In the genomic region with DNA sequence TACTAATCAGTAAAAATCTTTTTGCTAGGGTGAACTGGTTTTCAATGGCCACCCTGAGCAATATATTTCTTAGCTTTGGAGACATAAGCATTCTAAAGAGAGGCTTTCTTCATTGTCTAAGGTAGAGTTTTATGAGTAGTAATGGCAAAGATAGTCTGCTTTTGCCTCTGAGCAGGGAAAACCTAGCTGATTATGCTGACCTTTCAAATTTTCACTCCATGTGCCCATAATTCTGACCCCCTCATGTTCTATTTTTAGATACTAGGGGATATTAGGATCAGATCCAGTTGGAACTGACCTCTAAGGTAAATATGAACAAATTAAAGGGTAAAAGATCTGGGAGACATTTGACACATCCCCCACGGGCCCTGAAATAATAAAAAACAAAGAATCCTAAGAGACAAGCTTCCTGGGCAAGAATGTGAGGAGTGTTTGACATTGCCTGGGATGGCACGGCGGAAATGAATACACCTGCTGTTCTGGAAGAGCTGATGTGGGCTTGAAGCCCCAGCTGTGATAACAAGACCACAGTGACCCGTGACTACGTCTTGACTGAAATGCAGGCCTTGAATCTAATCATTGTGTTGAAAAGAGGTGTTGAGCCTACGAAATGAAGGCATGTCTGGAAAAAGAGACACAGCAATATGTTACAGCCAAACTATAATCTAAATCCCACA, we compare ENCODE assay signal across 22 cellular contexts.
"Had no signal": no experiment of that assay in that cellular context is flagged by ENCODE, and none has a peak within 500 bp of the region (broad histone marks: within the 10 kb centered on the region; RNA-seq: fewer than 3 reads in every experiment).

No MANE protein-coding gene starts in this region.

- H3K4me3 ChIP-seq: colonic mucosa, heart left ventricle, right atrium auricular region, tibial artery, upper lobe of left lung, vagina had no signal

- DNase-seq: colonic mucosa; dermis blood vessel endothelial cell; effector CD4-positive, alpha-beta T cell; endodermal cell; erythroblast; foreskin melanocyte; heart left ventricle; hippocampal formation; left colon; mesendoderm; naive B cell; nephron progenitor cell; stimulated activated CD4-positive, alpha-beta T cell treated with anti-CD3 and anti-CD28 coated beads, Interleukin-4, amount 100 ng/mL, for 1 hour; stimulated activated CD8-positive, alpha-beta memory T cell treated with anti-CD3 and anti-CD28 coated beads, Interleukin-4, amount 100 ng/mL, for 48 hours; tibial artery; upper lobe of left lung had no signal

- ATAC-seq: heart left ventricle; left colon; stimulated activated effector memory CD8-positive, alpha-beta T cell treated with anti-CD3 and anti-CD28 coated beads, Interleukin-12 subunit alpha, Interleukin-12 subunit beta, amount 100 ng/mL, for 72 hours had no signal

- H3K27me3 ChIP-seq: colonic mucosa, heart left ventricle, neutrophil, right atrium auricular region, tibial artery, upper lobe of left lung, vagina had no signal

- H3K4me3 Mint-ChIP-seq: endodermal cell; naive B cell; nephron progenitor cell; stimulated activated effector memory CD8-positive, alpha-beta T cell treated with anti-CD3 and anti-CD28 coated beads, Interleukin-12 subunit alpha, Interleukin-12 subunit beta, amount 100 ng/mL, for 72 hours; stimulated activated naive CD8-positive, alpha-beta T cell treated with anti-CD3 and anti-CD28 coated beads, Interleukin-15, Interleukin-2, amounts not matched to agents 100 ng/mL and 50 ng/mL, for 24 hours had no signal

- H3K27ac ChIP-seq: colonic mucosa, heart left ventricle, neutrophil, right atrium auricular region, tibial artery, upper lobe of left lung, vagina had no signal

- H3K27me3 Mint-ChIP-seq: naive B cell; stimulated activated naive CD8-positive, alpha-beta T cell treated with anti-CD3 and anti-CD28 coated beads, Interleukin-15, Interleukin-2, amounts not matched to agents 100 ng/mL and 50 ng/mL, for 24 hours had no signal

- H3K27ac Mint-ChIP-seq: endodermal cell; nephron progenitor cell; stimulated activated effector memory CD8-positive, alpha-beta T cell treated with anti-CD3 and anti-CD28 coated beads, Interleukin-12 subunit alpha, Interleukin-12 subunit beta, amount 100 ng/mL, for 72 hours; stimulated activated naive CD8-positive, alpha-beta T cell treated with anti-CD3 and anti-CD28 coated beads, Interleukin-15, Interleukin-2, amounts not matched to agents 100 ng/mL and 50 ng/mL, for 24 hours had no signal

- FAIRE-seq: endothelial cell of umbilical vein had no signal

- H3K9me3 ChIP-seq: colonic mucosa, heart left ventricle, neutrophil, right atrium auricular region, tibial artery, upper lobe of left lung, vagina had no signal

- H3K4me1 Mint-ChIP-seq: endodermal cell; naive B cell; nephron progenitor cell; stimulated activated effector memory CD8-positive, alpha-beta T cell treated with anti-CD3 and anti-CD28 coated beads, Interleukin-12 subunit alpha, Interleukin-12 subunit beta, amount 100 ng/mL, for 72 hours had no signal

- H3K36me3 Mint-ChIP-seq: naive B cell; stimulated activated effector memory CD8-positive, alpha-beta T cell treated with anti-CD3 and anti-CD28 coated beads, Interleukin-12 subunit alpha, Interleukin-12 subunit beta, amount 100 ng/mL, for 72 hours had no signal

- H3K4me1 ChIP-seq: colonic mucosa, heart left ventricle, right atrium auricular region, tibial artery, upper lobe of left lung, vagina had no signal

- H3K36me3 ChIP-seq: colonic mucosa, heart left ventricle, neutrophil, right atrium auricular region, tibial artery, upper lobe of left lung, vagina had no signal
